8 cellular contexts compared by ENCODE assay signal in genomic region chr9:35114921-35115341, GRCh38. TPM values are rescaled to one million over a fixed set of nuclear protein-coding genes. Genes with fewer than 3 reads are reported as not detected.
DNase-seq lines count a peak whose midpoint lies in the region; ATAC-seq and TF ChIP-seq lines count a peak whose summit lies in the region.

No MANE protein-coding gene starts in this region.

- H3K79me2 ChIP-seq in MM.1S (ENCODE audit: low read length) (peaks cover 16% of the 10 kb centered on the region), neural progenitor cell (ENCODE audit: low read depth) (peaks cover 29% of the 10 kb centered on the region)

- DNase-seq in EH (ENCODE audit: low read depth) (peak; percentile 72), MM.1S (peak; percentile 66), neural progenitor cell (ENCODE audit: low spot score) (peak; percentile 58), NCI-H446 treated with DMSO at 0.1 percent for 48 hours (lab: John Stamatoyannopoulos, UW) (no peak)

- peaks cover 27% of the 10 kb centered on the region for H3K4me1 Mint-ChIP-seq in activated T-helper 17 cell treated with anti-CD3 and anti-CD28 coated beads, Interleukin-2, amount 50 U/mL, for 72 hours
- peaks cover 49% of the 10 kb centered on the region for H3K4me1 Mint-ChIP-seq in neural progenitor cell

- H3K36me3 ChIP-seq in MM.1S (replicated peaks; ENCODE audit: insufficient read depth, low read length) (no peaks in the 10 kb centered on the region), gastroesophageal sphincter (no peaks in the 10 kb centered on the region), neural progenitor cell (no peaks in the 10 kb centered on the region)

- TF ChIP-seq CTCF in MM.1S (IDR thresholded peaks at IDR 0.05; ENCODE audit: low read length) (no peak), gastroesophageal sphincter (IDR thresholded peaks at IDR 0.05) (no peak), neural progenitor cell (IDR thresholded peaks at IDR 0.05) (no peak)

- H3K4me2 ChIP-seq in MM.1S (ENCODE audit: low read depth, low read length) (peak overlapping the region; percentile 99), neural progenitor cell (peak overlapping the region; percentile 89)

- WGBS in gastroesophageal sphincter (ENCODE audit: low coverage in 1 of 2), 2 donors, result 9% methylated on average over 4 to 6 of the region's 6 CpGs

- H3K4me1 ChIP-seq in MM.1S (ENCODE audit: low read length), result peaks cover 28% of the 10 kb centered on the region
- peaks cover 10 to 68% (median 39%) of the 10 kb centered on the region in 3 donors for H3K4me1 ChIP-seq in gastroesophageal sphincter
- H3K4me1 ChIP-seq in neural progenitor cell, result peaks cover 23% of the 10 kb centered on the region

- TF ChIP-seq EP300 in gastroesophageal sphincter (IDR thresholded peaks at IDR 0.05), result no peak

- no peaks in the 10 kb centered on the region for H3K27me3 Mint-ChIP-seq in activated T-helper 17 cell treated with anti-CD3 and anti-CD28 coated beads, Interleukin-2, amount 50 U/mL, for 72 hours
- peaks cover 5% of the 10 kb centered on the region for H3K27me3 Mint-ChIP-seq in neural progenitor cell (ENCODE audit: insufficient read depth, low read depth)

- H3K4me3 ChIP-seq in MM.1S (ENCODE audit: low read length) (peak overlapping the region; percentile 84), gastroesophageal sphincter (peak overlapping the region; percentile 43 to 64), neural progenitor cell (peak overlapping the region; percentile 73)

- no peaks in the 10 kb centered on the region for H3K9me2 ChIP-seq in MM.1S (replicated peaks; ENCODE audit: insufficient read depth, low read length)

- no peak for TF ChIP-seq POLR2A in gastroesophageal sphincter (IDR thresholded peaks at IDR 0.05)

- H3K4me3 Mint-ChIP-seq in activated T-helper 17 cell treated with anti-CD3 and anti-CD28 coated beads, Interleukin-2, amount 50 U/mL, for 72 hours, result peak overlapping the region; percentile 80
- H3K4me3 Mint-ChIP-seq in neural progenitor cell, result peak overlapping the region; percentile 97

- H3K9me3 ChIP-seq in MM.1S (replicated peaks; ENCODE audit: insufficient read depth, low read length) (no peaks in the 10 kb centered on the region), gastroesophageal sphincter (no peaks in the 10 kb centered on the region), neural progenitor cell (ENCODE audit: low read depth) (no peaks in the 10 kb centered on the region)

- H3K36me3 Mint-ChIP-seq in activated T-helper 17 cell treated with anti-CD3 and anti-CD28 coated beads, Interleukin-2, amount 50 U/mL, for 72 hours (ENCODE audit: low read depth), result no peaks in the 10 kb centered on the region
- no peaks in the 10 kb centered on the region for H3K36me3 Mint-ChIP-seq in neural progenitor cell

- H3K9ac ChIP-seq in MM.1S (ENCODE audit: low read length) (peak overlapping the region; percentile 53), neural progenitor cell (no peak overlapping the region)

- peak overlapping the region; percentile 83 for H3K27ac Mint-ChIP-seq in activated T-helper 17 cell treated with anti-CD3 and anti-CD28 coated beads, Interleukin-2, amount 50 U/mL, for 72 hours
- peak overlapping the region; percentile 96 for H3K27ac Mint-ChIP-seq in neural progenitor cell

- H3K27me3 ChIP-seq in MM.1S (replicated peaks; ENCODE audit: insufficient read depth, low read length) (no peaks in the 10 kb centered on the region), gastroesophageal sphincter (no peaks in the 10 kb centered on the region), neural progenitor cell (no peaks in the 10 kb centered on the region)

- no peak for ATAC-seq in activated T-helper 17 cell treated with anti-CD3 and anti-CD28 coated beads, Interleukin-2, amount 50 U/mL, for 72 hours (replicated peaks)
- ATAC-seq in gastroesophageal sphincter (no peak), HG02981 (IDR thresholded peaks at IDR 0.05; ENCODE audit: unreplicated experiment) (no peak), HG03108 (IDR thresholded peaks at IDR 0.05; ENCODE audit: unreplicated experiment) (no peak)

- H3K9me3 Mint-ChIP-seq in activated T-helper 17 cell treated with anti-CD3 and anti-CD28 coated beads, Interleukin-2, amount 50 U/mL, for 72 hours, result no peaks in the 10 kb centered on the region
- H3K9me3 Mint-ChIP-seq in neural progenitor cell, result no peaks in the 10 kb centered on the region

- no peaks in the 10 kb centered on the region for H4K20me1 ChIP-seq in MM.1S (ENCODE audit: insufficient read depth, low read length)
- peaks cover 13% of the 10 kb centered on the region for H4K20me1 ChIP-seq in neural progenitor cell (ENCODE audit: low read depth)

- H3K27ac ChIP-seq in MM.1S (ENCODE audit: low read length) (peak overlapping the region; percentile 66; the same call in 1 of the 2 replicates), gastroesophageal sphincter (peak overlapping the region; percentile 55 to 96 (median 91)), neural progenitor cell (peak overlapping the region; percentile 90)

- H3F3A ChIP-seq in MM.1S (ENCODE audit: insufficient read depth, low read length), result peaks cover 21% of the 10 kb centered on the region; the same call in 1 of the 2 replicates
- H3F3A ChIP-seq in neural progenitor cell (ENCODE audit: low read depth), result peaks cover 27% of the 10 kb centered on the region

- H2AFZ ChIP-seq in MM.1S (ENCODE audit: low read length), result peak overlapping the region; percentile 82
- H2AFZ ChIP-seq in neural progenitor cell (replicated peaks), result no peak overlapping the region

RNA-seq across cellular contexts. Expression of gene ATOSB, which starts 0.7 kb away (rescaled TPM):
- total RNA-seq in activated T-helper 17 cell treated with anti-CD3 and anti-CD28 coated beads, Interleukin-2, amount 50 U/mL, for 72 hours, result 10 to 100 TPM; 10.6 to 18.8 TPM
- total RNA-seq in gastroesophageal sphincter (10 to 100 TPM; 13.4 to 32.6 (median 18.3) TPM), neural progenitor cell (ENCODE audit: low replicate concordance) (8.5 and 19.8 TPM in 2 replicates)

RNA-seq across cellular contexts. Expression of gene STOML2, which starts 12.0 kb away (rescaled TPM):
- 100 to 1,000 TPM; 117 to 226 TPM for total RNA-seq in activated T-helper 17 cell treated with anti-CD3 and anti-CD28 coated beads, Interleukin-2, amount 50 U/mL, for 72 hours
- total RNA-seq in gastroesophageal sphincter (100 to 1,000 TPM in 3 of 4 donors, 10 to 100 TPM in 1; 96.0 to 123 (median 110) TPM), neural progenitor cell (ENCODE audit: low replicate concordance) (114 and 130 TPM in 2 replicates)

RNA-seq across cellular contexts. Expression of gene PIGO, which starts 18.5 kb away (rescaled TPM):
- 10 to 100 TPM; 15.0 to 16.6 TPM for total RNA-seq in activated T-helper 17 cell treated with anti-CD3 and anti-CD28 coated beads, Interleukin-2, amount 50 U/mL, for 72 hours
- 10 to 100 TPM in 2 of 4 donors, 1 to 10 TPM in 2; 6.5 to 11.4 (median 9.9) TPM for total RNA-seq in gastroesophageal sphincter
- total RNA-seq in neural progenitor cell (ENCODE audit: low replicate concordance), result 12.3 and 21.6 TPM in 2 replicates

RNA-seq across cellular contexts. Expression of gene FANCG, which starts 35.2 kb away (rescaled TPM):
- total RNA-seq in activated T-helper 17 cell treated with anti-CD3 and anti-CD28 coated beads, Interleukin-2, amount 50 U/mL, for 72 hours, result 100 to 1,000 TPM in 1 of 2 donors, 10 to 100 TPM in 1; 94.2 to 124 TPM
- total RNA-seq in gastroesophageal sphincter (1 to 10 TPM; 3.0 to 7.2 (median 5.1) TPM), neural progenitor cell (ENCODE audit: low replicate concordance) (89.4 and 97.1 TPM in 2 replicates)

RNA-seq across cellular contexts. Expression of gene VCP, which starts 42.5 kb away (rescaled TPM):
- total RNA-seq in activated T-helper 17 cell treated with anti-CD3 and anti-CD28 coated beads, Interleukin-2, amount 50 U/mL, for 72 hours, result 100 to 1,000 TPM; 235 to 322 TPM
- total RNA-seq in gastroesophageal sphincter (100 to 1,000 TPM; 136 to 200 (median 175) TPM), neural progenitor cell (ENCODE audit: low replicate concordance) (238 and 309 TPM in 2 replicates)
